Comparison of ENCODE assay signal across 1 cellular context in the genomic region with DNA sequence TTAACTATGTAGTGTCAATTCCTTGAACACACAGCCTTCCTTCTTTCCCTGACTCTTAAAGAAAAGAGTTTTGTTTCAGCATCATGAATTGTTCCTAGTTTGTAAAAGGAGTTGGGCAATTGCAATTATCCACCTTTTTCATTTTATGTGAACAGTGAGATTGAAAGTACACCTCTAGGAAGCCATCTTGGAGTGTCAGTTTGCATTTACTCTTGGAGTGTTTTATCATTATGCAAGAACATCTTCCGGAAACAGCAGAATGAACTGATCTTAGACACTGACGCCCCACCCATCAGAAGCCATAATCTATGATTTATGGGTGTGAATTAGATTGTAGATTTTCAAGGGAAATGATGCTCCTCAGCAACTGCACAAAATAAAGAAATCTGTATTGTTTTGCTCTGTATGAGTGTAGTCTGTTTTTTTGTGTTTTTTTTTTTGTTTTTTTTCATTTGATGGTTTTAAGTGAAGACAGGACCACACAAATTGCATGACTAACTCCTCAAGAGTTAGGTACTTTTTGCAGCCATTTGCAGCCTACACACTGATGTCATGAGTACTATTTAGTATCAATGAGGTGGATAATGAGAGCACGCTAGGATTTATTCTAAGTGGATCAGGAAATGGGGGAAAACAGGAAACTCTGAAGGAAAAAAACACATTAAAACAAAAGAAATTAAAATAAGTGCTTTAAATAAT.
TF ChIP-seq lines count a peak whose summit lies in the region.

No MANE protein-coding gene starts in this region.

TF ChIP-seq in GM23338, 12 proteins besides CTCF, POLR2A, EP300 and RAD21 (continued from another document):
- TF ChIP-seq, protein P1, sequence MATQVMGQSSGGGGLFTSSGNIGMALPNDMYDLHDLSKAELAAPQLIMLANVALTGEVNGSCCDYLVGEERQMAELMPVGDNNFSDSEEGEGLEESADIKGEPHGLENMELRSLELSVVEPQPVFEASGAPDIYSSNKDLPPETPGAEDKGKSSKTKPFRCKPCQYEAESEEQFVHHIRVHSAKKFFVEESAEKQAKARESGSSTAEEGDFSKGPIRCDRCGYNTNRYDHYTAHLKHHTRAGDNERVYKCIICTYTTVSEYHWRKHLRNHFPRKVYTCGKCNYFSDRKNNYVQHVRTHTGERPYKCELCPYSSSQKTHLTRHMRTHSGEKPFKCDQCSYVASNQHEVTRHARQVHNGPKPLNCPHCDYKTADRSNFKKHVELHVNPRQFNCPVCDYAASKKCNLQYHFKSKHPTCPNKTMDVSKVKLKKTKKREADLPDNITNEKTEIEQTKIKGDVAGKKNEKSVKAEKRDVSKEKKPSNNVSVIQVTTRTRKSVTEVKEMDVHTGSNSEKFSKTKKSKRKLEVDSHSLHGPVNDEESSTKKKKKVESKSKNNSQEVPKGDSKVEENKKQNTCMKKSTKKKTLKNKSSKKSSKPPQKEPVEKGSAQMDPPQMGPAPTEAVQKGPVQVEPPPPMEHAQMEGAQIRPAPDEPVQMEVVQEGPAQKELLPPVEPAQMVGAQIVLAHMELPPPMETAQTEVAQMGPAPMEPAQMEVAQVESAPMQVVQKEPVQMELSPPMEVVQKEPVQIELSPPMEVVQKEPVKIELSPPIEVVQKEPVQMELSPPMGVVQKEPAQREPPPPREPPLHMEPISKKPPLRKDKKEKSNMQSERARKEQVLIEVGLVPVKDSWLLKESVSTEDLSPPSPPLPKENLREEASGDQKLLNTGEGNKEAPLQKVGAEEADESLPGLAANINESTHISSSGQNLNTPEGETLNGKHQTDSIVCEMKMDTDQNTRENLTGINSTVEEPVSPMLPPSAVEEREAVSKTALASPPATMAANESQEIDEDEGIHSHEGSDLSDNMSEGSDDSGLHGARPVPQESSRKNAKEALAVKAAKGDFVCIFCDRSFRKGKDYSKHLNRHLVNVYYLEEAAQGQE (IDR thresholded peaks at IDR 0.05; ENCODE audit: unreplicated experiment) = no peak
- TF ChIP-seq, protein P2, sequence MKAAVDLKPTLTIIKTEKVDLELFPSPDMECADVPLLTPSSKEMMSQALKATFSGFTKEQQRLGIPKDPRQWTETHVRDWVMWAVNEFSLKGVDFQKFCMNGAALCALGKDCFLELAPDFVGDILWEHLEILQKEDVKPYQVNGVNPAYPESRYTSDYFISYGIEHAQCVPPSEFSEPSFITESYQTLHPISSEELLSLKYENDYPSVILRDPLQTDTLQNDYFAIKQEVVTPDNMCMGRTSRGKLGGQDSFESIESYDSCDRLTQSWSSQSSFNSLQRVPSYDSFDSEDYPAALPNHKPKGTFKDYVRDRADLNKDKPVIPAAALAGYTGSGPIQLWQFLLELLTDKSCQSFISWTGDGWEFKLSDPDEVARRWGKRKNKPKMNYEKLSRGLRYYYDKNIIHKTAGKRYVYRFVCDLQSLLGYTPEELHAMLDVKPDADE (IDR thresholded peaks at IDR 0.05) = no peak
- no peak for TF ChIP-seq JUNB (IDR thresholded peaks at IDR 0.05; ENCODE audit: unreplicated experiment)
- TF ChIP-seq ZNF331 (CRISPR knock-in tag; IDR thresholded peaks at IDR 0.05; ENCODE audit: low read depth) = no peak
- no peak for TF ChIP-seq POLR2AphosphoS5 (IDR thresholded peaks at IDR 0.05; ENCODE audit: low read depth)
- TF ChIP-seq, protein P3, sequence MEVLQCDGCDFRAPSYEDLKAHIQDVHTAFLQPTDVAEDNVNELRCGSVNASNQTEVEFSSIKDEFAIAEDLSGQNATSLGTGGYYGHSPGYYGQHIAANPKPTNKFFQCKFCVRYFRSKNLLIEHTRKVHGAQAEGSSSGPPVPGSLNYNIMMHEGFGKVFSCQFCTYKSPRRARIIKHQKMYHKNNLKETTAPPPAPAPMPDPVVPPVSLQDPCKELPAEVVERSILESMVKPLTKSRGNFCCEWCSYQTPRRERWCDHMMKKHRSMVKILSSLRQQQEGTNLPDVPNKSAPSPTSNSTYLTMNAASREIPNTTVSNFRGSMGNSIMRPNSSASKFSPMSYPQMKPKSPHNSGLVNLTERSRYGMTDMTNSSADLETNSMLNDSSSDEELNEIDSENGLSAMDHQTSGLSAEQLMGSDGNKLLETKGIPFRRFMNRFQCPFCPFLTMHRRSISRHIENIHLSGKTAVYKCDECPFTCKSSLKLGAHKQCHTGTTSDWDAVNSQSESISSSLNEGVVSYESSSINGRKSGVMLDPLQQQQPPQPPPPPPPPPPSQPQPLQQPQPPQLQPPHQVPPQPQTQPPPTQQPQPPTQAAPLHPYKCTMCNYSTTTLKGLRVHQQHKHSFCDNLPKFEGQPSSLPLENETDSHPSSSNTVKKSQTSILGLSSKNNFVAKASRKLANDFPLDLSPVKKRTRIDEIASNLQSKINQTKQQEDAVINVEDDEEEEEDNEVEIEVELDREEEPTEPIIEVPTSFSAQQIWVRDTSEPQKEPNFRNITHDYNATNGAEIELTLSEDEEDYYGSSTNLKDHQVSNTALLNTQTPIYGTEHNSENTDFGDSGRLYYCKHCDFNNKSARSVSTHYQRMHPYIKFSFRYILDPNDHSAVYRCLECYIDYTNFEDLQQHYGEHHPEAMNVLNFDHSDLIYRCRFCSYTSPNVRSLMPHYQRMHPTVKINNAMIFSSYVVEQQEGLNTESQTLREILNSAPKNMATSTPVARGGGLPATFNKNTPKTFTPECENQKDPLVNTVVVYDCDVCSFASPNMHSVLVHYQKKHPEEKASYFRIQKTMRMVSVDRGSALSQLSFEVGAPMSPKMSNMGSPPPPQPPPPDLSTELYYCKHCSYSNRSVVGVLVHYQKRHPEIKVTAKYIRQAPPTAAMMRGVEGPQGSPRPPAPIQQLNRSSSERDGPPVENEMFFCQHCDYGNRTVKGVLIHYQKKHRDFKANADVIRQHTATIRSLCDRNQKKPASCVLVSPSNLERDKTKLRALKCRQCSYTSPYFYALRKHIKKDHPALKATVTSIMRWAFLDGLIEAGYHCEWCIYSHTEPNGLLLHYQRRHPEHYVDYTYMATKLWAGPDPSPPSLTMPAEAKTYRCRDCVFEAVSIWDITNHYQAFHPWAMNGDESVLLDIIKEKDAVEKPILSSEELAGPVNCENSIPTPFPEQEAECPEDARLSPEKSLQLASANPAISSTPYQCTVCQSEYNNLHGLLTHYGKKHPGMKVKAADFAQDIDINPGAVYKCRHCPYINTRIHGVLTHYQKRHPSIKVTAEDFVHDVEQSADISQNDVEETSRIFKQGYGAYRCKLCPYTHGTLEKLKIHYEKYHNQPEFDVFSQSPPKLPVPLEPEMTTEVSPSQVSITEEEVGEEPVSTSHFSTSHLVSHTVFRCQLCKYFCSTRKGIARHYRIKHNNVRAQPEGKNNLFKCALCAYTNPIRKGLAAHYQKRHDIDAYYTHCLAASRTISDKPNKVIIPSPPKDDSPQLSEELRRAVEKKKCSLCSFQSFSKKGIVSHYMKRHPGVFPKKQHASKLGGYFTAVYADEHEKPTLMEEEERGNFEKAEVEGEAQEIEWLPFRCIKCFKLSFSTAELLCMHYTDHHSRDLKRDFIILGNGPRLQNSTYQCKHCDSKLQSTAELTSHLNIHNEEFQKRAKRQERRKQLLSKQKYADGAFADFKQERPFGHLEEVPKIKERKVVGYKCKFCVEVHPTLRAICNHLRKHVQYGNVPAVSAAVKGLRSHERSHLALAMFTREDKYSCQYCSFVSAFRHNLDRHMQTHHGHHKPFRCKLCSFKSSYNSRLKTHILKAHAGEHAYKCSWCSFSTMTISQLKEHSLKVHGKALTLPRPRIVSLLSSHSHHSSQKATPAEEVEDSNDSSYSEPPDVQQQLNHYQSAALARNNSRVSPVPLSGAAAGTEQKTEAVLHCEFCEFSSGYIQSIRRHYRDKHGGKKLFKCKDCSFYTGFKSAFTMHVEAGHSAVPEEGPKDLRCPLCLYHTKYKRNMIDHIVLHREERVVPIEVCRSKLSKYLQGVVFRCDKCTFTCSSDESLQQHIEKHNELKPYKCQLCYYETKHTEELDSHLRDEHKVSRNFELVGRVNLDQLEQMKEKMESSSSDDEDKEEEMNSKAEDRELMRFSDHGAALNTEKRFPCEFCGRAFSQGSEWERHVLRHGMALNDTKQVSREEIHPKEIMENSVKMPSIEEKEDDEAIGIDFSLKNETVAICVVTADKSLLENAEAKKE (CRISPR knock-in tag; IDR thresholded peaks at IDR 0.05) = no peak
- no peak for TF ChIP-seq NANOG (IDR thresholded peaks at IDR 0.05; ENCODE audit: borderline replicate concordance)
- no peak for TF ChIP-seq STAT1 (IDR thresholded peaks at IDR 0.05; ENCODE audit: unreplicated experiment)
